20 cellular contexts compared by ENCODE assay signal in genomic region chr17:72240333-72240732, GRCh38.
"Had no signal": no experiment of that assay in that cellular context is flagged by ENCODE, and none has a peak within 500 bp of the region (broad histone marks: within the 10 kb centered on the region; RNA-seq: fewer than 3 reads in every experiment).

No MANE protein-coding gene starts in this region.

- H3K36me3 ChIP-seq: esophagus squamous epithelium, heart right ventricle, left ventricle myocardium inferior, spleen, tibial artery, WERI-Rb-1 had no signal

- DNase-seq: activated CD4-positive, alpha-beta T cell treated with anti-CD3 and anti-CD28 coated beads for 1 hour; activated CD4-positive, alpha-beta T cell treated with anti-CD3 and anti-CD28 coated beads, Interleukin-2, amount 50 U/mL, for 4 hours; activated gamma-delta T cell treated with Interleukin-2 at 50 U/mL for 16 hours; amygdala; body of pancreas; caudate nucleus; effector memory CD8-positive, alpha-beta T cell; esophagus squamous epithelium; heart right ventricle; kidney glomerular epithelial cell; left ventricle myocardium inferior; mammary epithelial cell; midbrain; nephron progenitor cell; retina; spleen; stimulated activated naive CD4-positive, alpha-beta T cell; tibial artery; WERI-Rb-1 had no signal

- H3K27me3 ChIP-seq: body of pancreas had no signal

- H3K4me1 ChIP-seq: body of pancreas, esophagus squamous epithelium, heart right ventricle, left ventricle myocardium inferior, tibial artery had no signal

- H3K9me3 ChIP-seq: body of pancreas had no signal

- H3K4me3 ChIP-seq: body of pancreas, esophagus squamous epithelium, heart right ventricle, left ventricle myocardium inferior, spleen, tibial artery had no signal

- ATAC-seq: activated naive CD4-positive, alpha-beta T cell treated with anti-CD3 and anti-CD28 coated beads, Interleukin-2, amount 50 U/mL, for 72 hours; body of pancreas; effector memory CD8-positive, alpha-beta T cell; heart right ventricle had no signal

- H3K27ac ChIP-seq: body of pancreas, esophagus squamous epithelium, heart right ventricle, left ventricle myocardium inferior, spleen, tibial artery, WERI-Rb-1 had no signal
